ENCODE assay signal across 10 cellular contexts in genomic region chr17:68955181-68955841, GRCh38. TPM values are rescaled to one million over a fixed set of nuclear protein-coding genes. Genes with fewer than 3 reads are reported as not detected.
DNase-seq lines count a peak whose midpoint lies in the region; ATAC-seq and TF ChIP-seq lines count a peak whose summit lies in the region.
"Had no signal": no experiment of that assay in that cellular context is flagged by ENCODE, and none has a peak within 500 bp of the region (broad histone marks: within the 10 kb centered on the region; RNA-seq: fewer than 3 reads in every experiment).

A gene with protein sequence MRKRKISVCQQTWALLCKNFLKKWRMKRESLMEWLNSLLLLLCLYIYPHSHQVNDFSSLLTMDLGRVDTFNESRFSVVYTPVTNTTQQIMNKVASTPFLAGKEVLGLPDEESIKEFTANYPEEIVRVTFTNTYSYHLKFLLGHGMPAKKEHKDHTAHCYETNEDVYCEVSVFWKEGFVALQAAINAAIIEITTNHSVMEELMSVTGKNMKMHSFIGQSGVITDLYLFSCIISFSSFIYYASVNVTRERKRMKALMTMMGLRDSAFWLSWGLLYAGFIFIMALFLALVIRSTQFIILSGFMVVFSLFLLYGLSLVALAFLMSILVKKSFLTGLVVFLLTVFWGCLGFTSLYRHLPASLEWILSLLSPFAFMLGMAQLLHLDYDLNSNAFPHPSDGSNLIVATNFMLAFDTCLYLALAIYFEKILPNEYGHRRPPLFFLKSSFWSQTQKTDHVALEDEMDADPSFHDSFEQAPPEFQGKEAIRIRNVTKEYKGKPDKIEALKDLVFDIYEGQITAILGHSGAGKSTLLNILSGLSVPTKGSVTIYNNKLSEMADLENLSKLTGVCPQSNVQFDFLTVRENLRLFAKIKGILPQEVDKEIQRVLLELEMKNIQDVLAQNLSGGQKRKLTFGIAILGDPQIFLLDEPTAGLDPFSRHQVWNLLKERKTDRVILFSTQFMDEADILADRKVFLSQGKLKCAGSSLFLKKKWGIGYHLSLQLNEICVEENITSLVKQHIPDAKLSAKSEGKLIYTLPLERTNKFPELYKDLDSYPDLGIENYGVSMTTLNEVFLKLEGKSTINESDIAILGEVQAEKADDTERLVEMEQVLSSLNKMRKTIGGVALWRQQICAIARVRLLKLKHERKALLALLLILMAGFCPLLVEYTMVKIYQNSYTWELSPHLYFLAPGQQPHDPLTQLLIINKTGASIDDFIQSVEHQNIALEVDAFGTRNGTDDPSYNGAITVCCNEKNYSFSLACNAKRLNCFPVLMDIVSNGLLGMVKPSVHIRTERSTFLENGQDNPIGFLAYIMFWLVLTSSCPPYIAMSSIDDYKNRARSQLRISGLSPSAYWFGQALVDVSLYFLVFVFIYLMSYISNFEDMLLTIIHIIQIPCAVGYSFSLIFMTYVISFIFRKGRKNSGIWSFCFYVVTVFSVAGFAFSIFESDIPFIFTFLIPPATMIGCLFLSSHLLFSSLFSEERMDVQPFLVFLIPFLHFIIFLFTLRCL (N-terminal part only) (minus strand): TSS chr17:68955392. CDS start chr17:68942034, 13,358 bp downstream.

- H3K4me3 Mint-ChIP-seq in naive thymus-derived CD8-positive, alpha-beta T cell: no peak within 1 kb of the TSS
- H3K4me3 Mint-ChIP-seq: activated CD4-positive, alpha-beta T cell treated with anti-CD3 and anti-CD28 coated beads, Interleukin-2, amount 10 ng/mL, durations not matched to agents 7 days and 5 days had no signal

- no peak within 1 kb of the TSS for H3K27ac Mint-ChIP-seq in naive thymus-derived CD8-positive, alpha-beta T cell
- H3K27ac Mint-ChIP-seq: activated CD4-positive, alpha-beta T cell treated with anti-CD3 and anti-CD28 coated beads, Interleukin-2, amount 10 ng/mL, durations not matched to agents 7 days and 5 days had no signal

- peaks cover 0 to 6% (median 0%) of the 10 kb centered on the region in 9 donors for H3K9me3 Mint-ChIP-seq in naive thymus-derived CD8-positive, alpha-beta T cell
- H3K9me3 Mint-ChIP-seq: activated CD4-positive, alpha-beta T cell treated with anti-CD3 and anti-CD28 coated beads, Interleukin-2, amount 10 ng/mL, durations not matched to agents 7 days and 5 days had no signal

- ATAC-seq in naive thymus-derived CD8-positive, alpha-beta T cell: no peak

- no peak for TF ChIP-seq EP300 in esophagus muscularis mucosa (IDR thresholded peaks at IDR 0.05)

- no peak for TF ChIP-seq CTCF in esophagus muscularis mucosa (IDR thresholded peaks at IDR 0.05)
- TF ChIP-seq CTCF in subcutaneous adipose tissue (IDR thresholded peaks at IDR 0.05; ENCODE audit: low read depth): no peak
- no peak for TF ChIP-seq CTCF in BE2C (IDR thresholded peaks at IDR 0.05; ENCODE audit: low read depth, low read length)

- H3K27me3 Mint-ChIP-seq in naive thymus-derived CD8-positive, alpha-beta T cell: peaks cover 0 to 12% (median 5%) of the 10 kb centered on the region in 5 donors

- H3K4me1 ChIP-seq in esophagus muscularis mucosa (no peaks in the 10 kb centered on the region), BE2C (no peaks in the 10 kb centered on the region)

- TF ChIP-seq POLR2A in esophagus muscularis mucosa (IDR thresholded peaks at IDR 0.05; ENCODE audit: low read depth): no peak

- no peaks in the 10 kb centered on the region for H3K9me3 ChIP-seq in MG63
- H3K9me3 ChIP-seq in esophagus muscularis mucosa: no peaks in the 10 kb centered on the region
- H3K9me3 ChIP-seq in BE2C: no peaks in the 10 kb centered on the region

- H3K36me3 Mint-ChIP-seq in naive thymus-derived CD8-positive, alpha-beta T cell: peaks cover 0 to 5% (median 3%) of the 10 kb centered on the region in 3 donors

- no peaks in the 10 kb centered on the region for H3K36me3 ChIP-seq in MG63
- H3K36me3 ChIP-seq in esophagus muscularis mucosa: no peaks in the 10 kb centered on the region
- no peaks in the 10 kb centered on the region for H3K36me3 ChIP-seq in BE2C

- H3K4me1 Mint-ChIP-seq in naive thymus-derived CD8-positive, alpha-beta T cell: no peaks in the 10 kb centered on the region
- H3K4me1 Mint-ChIP-seq: activated CD4-positive, alpha-beta T cell treated with anti-CD3 and anti-CD28 coated beads, Interleukin-2, amount 10 ng/mL, durations not matched to agents 7 days and 5 days had no signal

- intact Hi-C loops in esophagus muscularis mucosa (cut with DNase I): no loop called here

- no peaks in the 10 kb centered on the region for H3K27me3 ChIP-seq in MG63
- H3K27me3 ChIP-seq in esophagus muscularis mucosa: no peaks in the 10 kb centered on the region
- no peaks in the 10 kb centered on the region for H3K27me3 ChIP-seq in BE2C

- WGBS in esophagus muscularis mucosa: 41% methylated on average over 4 of the region's 4 CpGs

- DNase-seq in MG63 (peak; percentile 79), esophagus muscularis mucosa (ENCODE audit: extremely low spot score) (no peak), mesenteric fat pad (ENCODE audit: low spot score) (no peak), NCI-H345 (lab: John Stamatoyannopoulos, UW) (no peak), BE2C (no peak), T1000 (lab: John Stamatoyannopoulos, UW) (no peak)
- no peak for DNase-seq in naive thymus-derived CD8-positive, alpha-beta T cell
- DNase-seq: activated CD4-positive, alpha-beta T cell treated with anti-CD3 and anti-CD28 coated beads, Interleukin-2, amount 10 ng/mL, durations not matched to agents 7 days and 5 days had no signal

- peak within 1 kb of the TSS; percentile 16 to 53 (median 38) for H3K27ac ChIP-seq in esophagus muscularis mucosa (replicated peaks in 1 of 4)

- POLR2A ChIA-PET in naive thymus-derived CD8-positive, alpha-beta T cell (lab: Charles Lee): no interaction called here

- H3K4me3 ChIP-seq in MG63 (peak within 1 kb of the TSS; percentile 30), esophagus muscularis mucosa (peak within 1 kb of the TSS; percentile 36 to 52 (median 40)), BE2C (ENCODE audit: low read depth, low read length) (no peak within 1 kb of the TSS)

RNA-seq across cellular contexts. Expression of the gene that starts here (rescaled TPM):
- total RNA-seq in MG63 (2014; rRNA removed; shearing (Covaris generic); ENCODE audit: low replicate concordance): 1.8 and 10.0 TPM in 2 replicates
- 10 to 100 TPM; 43.6 to 76.6 (median 64.2) TPM for total RNA-seq in esophagus muscularis mucosa
- total RNA-seq in mesenteric fat pad: 90.5 TPM
- total RNA-seq in subcutaneous adipose tissue: 100 to 1,000 TPM in 1 of 4 donors, 10 to 100 TPM in 3; 81.0 to 137 (median 97.9) TPM
- polyA plus RNA-seq in BE2C (2012; ENCODE audit: insufficient read depth, insufficient read length, low read depth): 2.9 TPM
- total RNA-seq in naive thymus-derived CD8-positive, alpha-beta T cell: not detected
- not detected for polyA plus RNA-seq in naive thymus-derived CD8-positive, alpha-beta T cell
- total RNA-seq: activated CD4-positive, alpha-beta T cell treated with anti-CD3 and anti-CD28 coated beads, Interleukin-2, amount 10 ng/mL, durations not matched to agents 7 days and 5 days; M059J had no signal
